Comparison of ENCODE assay signal across 2 cellular contexts in genomic region chr10:70615784-70616511, GRCh38.
TF ChIP-seq lines count a peak whose summit lies in the region.

No MANE protein-coding gene starts in this region.

TF ChIP-seq in HCT116, 20 proteins besides CTCF, POLR2A, EP300 and RAD21:
- TF ChIP-seq SRF (IDR thresholded peaks at IDR 0.05; ENCODE audit: low read depth), result no peak
- TF ChIP-seq ATF3 (IDR thresholded peaks at IDR 0.05), result no peak
- no peak for TF ChIP-seq ZBTB33 (IDR thresholded peaks at IDR 0.05; ENCODE audit: extremely low read depth, insufficient replicate concordance, low read length)
- no peak for TF ChIP-seq CBX3 (IDR thresholded peaks at IDR 0.05; ENCODE audit: low read depth)
- TF ChIP-seq SIN3A (IDR thresholded peaks at IDR 0.05; ENCODE audit: low read depth), result no peak
- TF ChIP-seq CEBPB (IDR thresholded peaks at IDR 0.05; ENCODE audit: low read depth), result no peak
- TF ChIP-seq ZNF274 (IDR thresholded peaks at IDR 0.05; ENCODE audit: low read depth, low read length), result no peak
- TF ChIP-seq TCF7L2 (IDR thresholded peaks at IDR 0.05; ENCODE audit: borderline replicate concordance, extremely low read depth, insufficient read depth, insufficient read length), result no peak
- no peak for TF ChIP-seq REST (IDR thresholded peaks at IDR 0.05; ENCODE audit: low read depth)
- TF ChIP-seq EZH2 (IDR thresholded peaks at IDR 0.05), result no peak
- no peak for TF ChIP-seq JUND (IDR thresholded peaks at IDR 0.05)
- no peak for TF ChIP-seq MAX (IDR thresholded peaks at IDR 0.05)

TF ChIP-seq in GM12878, 131 proteins besides CTCF, POLR2A, EP300 and RAD21:
- TF ChIP-seq MLLT1 (IDR thresholded peaks at IDR 0.05) (no peak), SPI1 (IDR thresholded peaks at IDR 0.05; ENCODE audit: borderline replicate concordance, insufficient read depth, low read depth, low read length) (peak; percentile 68), ZNF274 (IDR thresholded peaks at IDR 0.05; ENCODE audit: insufficient read depth, insufficient read length) (no peak), POLR2AphosphoS2 (IDR thresholded peaks at IDR 0.05; ENCODE audit: low read depth, low read length) (no peak), RCOR1 (conservative IDR thresholded peaks at IDR 0.05; ENCODE audit: low read depth, low read length) (no peak)
